23 cellular contexts compared by ENCODE assay signal in the genomic region with DNA sequence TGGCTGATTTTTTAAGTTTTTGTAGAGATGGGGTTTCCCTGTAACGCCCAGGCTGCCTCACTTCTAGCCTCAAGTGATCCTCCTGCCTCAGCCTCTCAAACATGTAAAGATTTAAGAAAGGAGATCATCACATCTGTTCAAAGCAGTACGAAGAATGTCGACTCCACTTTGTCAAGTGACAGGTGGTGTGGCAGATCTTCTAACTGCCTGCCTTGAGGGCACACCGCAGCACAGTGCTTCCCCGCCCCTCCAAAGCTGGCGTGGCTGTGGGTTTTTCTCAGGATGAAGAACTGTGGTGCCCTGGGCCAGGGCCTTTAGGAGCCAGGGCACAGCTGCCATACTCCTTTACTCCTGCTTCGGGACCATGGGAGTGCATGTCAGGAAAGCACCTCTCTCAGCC. TPM values are rescaled to one million over a fixed set of nuclear protein-coding genes. Genes with fewer than 3 reads are reported as not detected.
DNase-seq lines count a peak whose midpoint lies in the region; ATAC-seq, FAIRE-seq and TF ChIP-seq lines count a peak whose summit lies in the region.
"Had no signal": no experiment of that assay in that cellular context is flagged by ENCODE, and none has a peak within 500 bp of the region (broad histone marks: within the 10 kb centered on the region; RNA-seq: fewer than 3 reads in every experiment).

No MANE protein-coding gene starts in this region.

- in situ Hi-C loops in HepG2 (cut with HindIII; ENCODE audit: extremely low pct_ligation_motif_present, low pct_unique_long_range_greater_than_20kb): no loop called here

- TF ChIP-seq POLR2A in HepG2 (IDR thresholded peaks at IDR 0.05; ENCODE audit: insufficient read depth in 1 of 2, low read depth in 2 of 2, low read length in 2 of 2): no peak
- no peak for TF ChIP-seq POLR2A in right lobe of liver (IDR thresholded peaks at IDR 0.05)
- TF ChIP-seq POLR2A in tibial nerve (IDR thresholded peaks at IDR 0.05): no peak

- no peak for TF ChIP-seq RAD21 in HepG2 (CRISPR knock-in tag; IDR thresholded peaks at IDR 0.05)

- CTCF ChIA-PET in HepG2 (lab: Yijun Ruan, JAX; ENCODE audit: low intra/inter-chr PET ratio, low total read pairs) (no interaction called here), RWPE1 (lab: Yijun Ruan, JAX) (interaction anchor here (0.6 kb wide), 1 partner anchor 1368 kb away, joined by 4 read pairs; no protein-coding TSS in a partner anchor)

- H2AFZ ChIP-seq in HepG2 (ENCODE audit: low read length) (no peak overlapping the region), smooth muscle cell (ENCODE audit: low read depth) (no peak overlapping the region)

- H3K27ac ChIP-seq in HepG2 (ENCODE audit: extremely low read length, insufficient read depth, low read length): no peak overlapping the region
- H3K27ac ChIP-seq in right lobe of liver: no peak overlapping the region
- peak overlapping the region; percentile 11; the same call in 1 of the 2 replicates for H3K27ac ChIP-seq in RWPE1
- no peak overlapping the region for H3K27ac ChIP-seq in smooth muscle cell (ENCODE audit: low read depth)
- no peak overlapping the region for H3K27ac ChIP-seq in tibial nerve
- H3K27ac ChIP-seq: BLaER1 had no signal

- POLR2A ChIA-PET in HepG2 (lab: Yijun Ruan, JAX) (no interaction called here), RWPE1 (lab: Yijun Ruan, JAX; ENCODE audit: low non-redundant PET) (no interaction called here)

- H3K4me1 ChIP-seq in HepG2 (ENCODE audit: insufficient read depth, low read length) (no peaks in the 10 kb centered on the region), right lobe of liver (no peaks in the 10 kb centered on the region), smooth muscle cell (ENCODE audit: low read depth) (no peaks in the 10 kb centered on the region), tibial nerve (no peaks in the 10 kb centered on the region)
- H3K4me1 ChIP-seq: BLaER1 had no signal

- FAIRE-seq in HepG2 (lab: Jason Lieb, UNC): no peak
- FAIRE-seq: GM12878 had no signal

- DNase-seq in HepG2 (ENCODE audit: low spot score) (no peak), right lobe of liver (no peak), RWPE1 (ENCODE audit: low spot score) (no peak), myocyte (ENCODE audit: low read depth) (peak; percentile 65), smooth muscle cell (lab: John Stamatoyannopoulos, UW; ENCODE audit: unreplicated experiment) (no peak), tibial nerve (ENCODE audit: low spot score in 2 of 2) (no peak)
- DNase-seq: 8988T; Calu3; CD8-positive, alpha-beta T cell; DMS79 treated with DMSO at 0.1 percent for 48 hours; EL; GOT3; H7; HFFc6; IMR-90 had no signal

- no peak for TF ChIP-seq CTCF in HepG2 (CRISPR knock-in tag; IDR thresholded peaks at IDR 0.05)
- no peak for TF ChIP-seq CTCF in right lobe of liver (IDR thresholded peaks at IDR 0.05)
- TF ChIP-seq CTCF in RWPE1 (conservative IDR thresholded peaks at IDR 0.05; ENCODE audit: low read depth): no peak
- no peak for TF ChIP-seq CTCF in smooth muscle cell (IDR thresholded peaks at IDR 0.05; ENCODE audit: borderline replicate concordance, insufficient read depth, poor library complexity, severe bottlenecking)
- TF ChIP-seq CTCF in tibial nerve (IDR thresholded peaks at IDR 0.05): no peak

- H3F3A ChIP-seq in smooth muscle cell (ENCODE audit: low read depth): no peaks in the 10 kb centered on the region

- TF ChIP-seq EP300 in HepG2 (IDR thresholded peaks at IDR 0.05; ENCODE audit: low read depth in 2 of 2, low read length in 2 of 2) (no peak), HepG2 (CRISPR knock-in tag; IDR thresholded peaks at IDR 0.05; ENCODE audit: borderline replicate concordance) (no peak), tibial nerve (IDR thresholded peaks at IDR 0.05) (no peak)

- H3K27me3 ChIP-seq in HepG2 (ENCODE audit: control insufficient read depth in 1 of 2, insufficient read depth in 2 of 2, low read length in 2 of 2) (no peaks in the 10 kb centered on the region), right lobe of liver (no peaks in the 10 kb centered on the region), smooth muscle cell (ENCODE audit: low read depth) (no peaks in the 10 kb centered on the region), tibial nerve (no peaks in the 10 kb centered on the region)
- H3K27me3 ChIP-seq: BLaER1 had no signal

- H4K20me1 ChIP-seq in HepG2 (ENCODE audit: insufficient read depth, low read length) (no peaks in the 10 kb centered on the region), smooth muscle cell (ENCODE audit: low read depth) (peaks cover 81% of the 10 kb centered on the region)

- intact Hi-C loops in HepG2 (cut with micrococcal nuclease; ENCODE audit: unreplicated experiment) (no loop called here), right lobe of liver (cut with DNase I) (no loop called here)

- BruUV-seq in HepG2 (replicated peaks; lab: Mats Ljungman, UMichigan): no TSS peak

- H3K4me3 ChIP-seq in HepG2 (replicated peaks in 1 of 3; ENCODE audit: insufficient read depth in 1 of 3, low read depth in 2 of 3, low read length in 3 of 3): no peak overlapping the region
- H3K4me3 ChIP-seq in right lobe of liver: no peak overlapping the region
- H3K4me3 ChIP-seq in smooth muscle cell: no peak overlapping the region
- no peak overlapping the region for H3K4me3 ChIP-seq in tibial nerve
- H3K4me3 ChIP-seq: BLaER1, GM12878 had no signal

- 95% methylated on average over 4 of the region's 7 CpGs for WGBS in HepG2 (ENCODE audit: low lambda C conversion rate)
- 91% methylated on average over 4 of the region's 7 CpGs for WGBS in right lobe of liver (ENCODE audit: insufficient coverage, low coverage, low lambda C conversion rate, missing lambda C conversion rate)
- 97% methylated on average over 7 of the region's 7 CpGs for WGBS in smooth muscle cell (ENCODE audit: low lambda C conversion rate)
- WGBS in tibial nerve, 2 donors: 91 to 96% methylated on average over 7 of the region's 7 CpGs

- no peak overlapping the region for H3K9ac ChIP-seq in HepG2 (ENCODE audit: insufficient read depth, low read depth, low read length)
- no peak overlapping the region for H3K9ac ChIP-seq in smooth muscle cell (ENCODE audit: low read depth)
- H3K9ac ChIP-seq: BLaER1 had no signal

- no peak; the same call in 1 of the 3 replicates for ATAC-seq in HepG2
- ATAC-seq in right lobe of liver: no peak
- no peak for ATAC-seq in HG03139 (IDR thresholded peaks at IDR 0.05; ENCODE audit: unreplicated experiment)
- ATAC-seq: CD8-positive, alpha-beta T cell; GM12878; HCT116 had no signal

- H3K4me2 ChIP-seq in HepG2 (ENCODE audit: low read depth, low read length) (no peak overlapping the region), smooth muscle cell (no peak overlapping the region)
- H3K4me2 ChIP-seq: BLaER1 had no signal

- peaks cover 42 to 88% of the 10 kb centered on the region in 2 experiments for H3K36me3 ChIP-seq in HepG2 (replicated peaks in 1 of 2; ENCODE audit: control insufficient read depth in 1 of 2, insufficient read depth in 2 of 2, low read length in 2 of 2)
- H3K36me3 ChIP-seq in right lobe of liver: peaks cover 0 to 66% (median 10%) of the 10 kb centered on the region in 4 donors
- H3K36me3 ChIP-seq in smooth muscle cell (ENCODE audit: low read depth): peaks cover 62% of the 10 kb centered on the region
- H3K36me3 ChIP-seq in tibial nerve: peaks cover 0 to 92% (median 0%) of the 10 kb centered on the region in 3 donors

- no peaks in the 10 kb centered on the region for H3K79me2 ChIP-seq in HepG2 (ENCODE audit: insufficient read depth, low read length)
- H3K79me2 ChIP-seq in smooth muscle cell (ENCODE audit: low read depth): no peaks in the 10 kb centered on the region

- H3K9me3 ChIP-seq in HepG2 (ENCODE audit: low read length): no peaks in the 10 kb centered on the region
- H3K9me3 ChIP-seq in right lobe of liver: no peaks in the 10 kb centered on the region
- no peaks in the 10 kb centered on the region for H3K9me3 ChIP-seq in smooth muscle cell (replicated peaks; ENCODE audit: low read depth)
- no peaks in the 10 kb centered on the region for H3K9me3 ChIP-seq in tibial nerve
- H3K9me3 ChIP-seq: BLaER1 had no signal

TF ChIP-seq in HepG2, 621 proteins besides CTCF, POLR2A, EP300 and RAD21:
- peak; percentile 14 for TF ChIP-seq RBM22 (optimal IDR thresholded peaks at IDR 0.05; ENCODE audit: low read length)
- no peak for TF ChIP-seq ZNF891 (CRISPR knock-in tag; IDR thresholded peaks at IDR 0.05)

RNA-seq across cellular contexts. Expression of a gene that starts 43.3 kb away (rescaled TPM):
- total RNA-seq in HepG2 (2016; rRNA removed; fragmentation: Illumina TruSeq; extraction: Trizol) (not detected in 2 replicates), right lobe of liver (under 1 TPM in 1 of 6 experiments, not detected in 5; 0.18 TPM), myocyte (not detected in 2 replicates), smooth muscle cell (not detected in 2 replicates), tibial nerve (not detected)
- total RNA-seq in HepG2 (2016; cell fraction: cytosol; rRNA removed; fragmentation: Illumina TruSeq; extraction: Trizol; ENCODE audit: low read depth): not detected in 2 replicates
- total RNA-seq in HepG2 (2016; cell fraction: insoluble cytoplasmic fraction; rRNA removed; fragmentation: Illumina TruSeq; extraction: Trizol): not detected in 2 replicates
- total RNA-seq in HepG2 (2016; cell fraction: membrane; rRNA removed; fragmentation: Illumina TruSeq; extraction: Trizol): not detected in 2 replicates
- not detected in 2 replicates for total RNA-seq in HepG2 (2016; cell fraction: nucleus; rRNA removed; fragmentation: Illumina TruSeq; extraction: Trizol)
- polyA plus RNA-seq in HepG2 (2011; rRNA removed) (0.08 TPM in 1 of 2 replicates, not detected in the other), smooth muscle cell (not detected in 2 replicates)
- polyA plus RNA-seq in HepG2 (2011; cell fraction: cytosol; rRNA removed): not detected in 2 replicates
- not detected in 2 replicates for polyA plus RNA-seq in HepG2 (2011; cell fraction: nucleus; rRNA removed)
- polyA plus RNA-seq in HepG2 (2012): not detected in 2 replicates
- not detected in 2 replicates for polyA plus RNA-seq in HepG2 (2016; cell fraction: cytosol; fragmentation: Illumina TruSeq; extraction: Trizol; ENCODE audit: low read depth)
- polyA plus RNA-seq in HepG2 (2016; cell fraction: insoluble cytoplasmic fraction; fragmentation: Illumina TruSeq; extraction: Trizol; ENCODE audit: low read depth): not detected in 2 replicates
- polyA plus RNA-seq in HepG2 (2016; cell fraction: membrane; fragmentation: Illumina TruSeq; extraction: Trizol; ENCODE audit: low read depth): not detected in 2 replicates
- not detected in 2 replicates for polyA plus RNA-seq in HepG2 (2016; cell fraction: nucleus; fragmentation: Illumina TruSeq; extraction: Trizol; ENCODE audit: insufficient read depth, low read depth)
- polyA minus RNA-seq in HepG2 (2011; rRNA and poly(A)+ RNA removed; ENCODE audit: low replicate concordance): 0.40 TPM in 1 of 2 replicates, not detected in the other
- polyA minus RNA-seq in HepG2 (2011; cell fraction: cytosol; rRNA and poly(A)+ RNA removed): not detected in 2 replicates
- polyA minus RNA-seq in HepG2 (2011; cell fraction: nucleus; rRNA and poly(A)+ RNA removed): not detected in 2 replicates
- not detected for polyA plus RNA-seq in myocyte (2012)
- total RNA-seq: CD8-positive, alpha-beta T cell; G401; GM12878; HFFc6; HT-29; IMR-90 had no signal
- polyA plus RNA-seq: AG04450, CD14-positive monocyte, IMR-90 had no signal
